8 cellular contexts compared by ENCODE assay signal in genomic region chr10:99431190-99431549, GRCh38. TPM values are rescaled to one million over a fixed set of nuclear protein-coding genes. Genes with fewer than 3 reads are reported as not detected.
DNase-seq lines count a peak whose midpoint lies in the region; ATAC-seq lines count a peak whose summit lies in the region.

No MANE protein-coding gene starts in this region.

- H3K36me3 ChIP-seq in GM23248 (ENCODE audit: low read depth) = no peaks in the 10 kb centered on the region
- peaks cover 3% of the 10 kb centered on the region; the same call in 1 of the 2 replicates for H3K36me3 ChIP-seq in SJCRH30

- H3K4me2 ChIP-seq in GM23248 (ENCODE audit: unreplicated experiment) = peak overlapping the region; percentile 99

- H3K27me3 ChIP-seq in GM23248 (replicated peaks; ENCODE audit: insufficient read depth) = no peaks in the 10 kb centered on the region
- no peaks in the 10 kb centered on the region for H3K27me3 ChIP-seq in SJCRH30

- H3K27ac ChIP-seq in GM23248 (peak overlapping the region; percentile 72), SJCRH30 (peak overlapping the region; percentile 77)

- peak overlapping the region; percentile 96 for H3K9ac ChIP-seq in GM23248

- peaks cover 32% of the 10 kb centered on the region for H3K4me1 Mint-ChIP-seq in stimulated activated memory B cell treated with anti-CD40 and anti-IgM and Interleukin-4, amounts not matched to agents 10 μg/mL and 1 μg/mL and 100 μg/mL, for 72 hours

- peaks cover 3% of the 10 kb centered on the region; the same call in 1 of the 2 replicates for H3K4me1 ChIP-seq in GM23248 (ENCODE audit: insufficient read depth)
- H3K4me1 ChIP-seq in SJCRH30 = peaks cover 3% of the 10 kb centered on the region; the same call in 1 of the 2 replicates

- H3K79me2 ChIP-seq in GM23248 (ENCODE audit: insufficient read depth) = peaks cover 62% of the 10 kb centered on the region

- no peak for ATAC-seq in stimulated activated memory B cell treated with anti-CD40 and anti-IgM and Interleukin-4, amounts not matched to agents 10 μg/mL and 1 μg/mL and 100 μg/mL, for 72 hours
- no peak for ATAC-seq in HG03442 (IDR thresholded peaks at IDR 0.05; ENCODE audit: unreplicated experiment)

- H3F3A ChIP-seq in GM23248 (ENCODE audit: insufficient read depth) = no peaks in the 10 kb centered on the region

- no peaks in the 10 kb centered on the region for H3K9me3 Mint-ChIP-seq in stimulated activated memory B cell treated with anti-CD40 and anti-IgM and Interleukin-4, amounts not matched to agents 10 μg/mL and 1 μg/mL and 100 μg/mL, for 72 hours

- in situ Hi-C loops in GM23248 (cut with MboI) = loop anchor here (10.0 kb wide), 2 partner anchors 184 to 284 kb away; no protein-coding TSS in a partner anchor

- H3K9me2 ChIP-seq in GM23248 (ENCODE audit: insufficient read depth) = no peaks in the 10 kb centered on the region

- no peaks in the 10 kb centered on the region for H3K36me3 Mint-ChIP-seq in stimulated activated memory B cell treated with anti-CD40 and anti-IgM and Interleukin-4, amounts not matched to agents 10 μg/mL and 1 μg/mL and 100 μg/mL, for 72 hours

- 0 to 2% methylated on average over 16 of the region's 16 CpGs for WGBS in GM23248 (ENCODE audit: low coverage in 1 of 2, low lambda C conversion rate in 2 of 2, missing lambda C conversion rate in 2 of 2), 2 experiments

- H3K27me3 Mint-ChIP-seq in stimulated activated memory B cell treated with anti-CD40 and anti-IgM and Interleukin-4, amounts not matched to agents 10 μg/mL and 1 μg/mL and 100 μg/mL, for 72 hours = no peaks in the 10 kb centered on the region

- no peaks in the 10 kb centered on the region for H4K20me1 ChIP-seq in GM23248 (ENCODE audit: insufficient read depth)

- H2AFZ ChIP-seq in GM23248 = peak overlapping the region; percentile 77

- H3K9me3 ChIP-seq in GM23248 (ENCODE audit: low read depth) (no peaks in the 10 kb centered on the region), SJCRH30 (replicated peaks) (no peaks in the 10 kb centered on the region)

- DNase-seq in CD1c-positive myeloid dendritic cell (ENCODE audit: extremely low spot score) (peak; percentile 76), GM23248 (peak; percentile 76), SJCRH30 (peak; percentile 47 to 56), dedifferentiated amniotic fluid mesenchymal stem cell (ENCODE audit: extremely low spot score) (peak; percentile 35), left kidney (ENCODE audit: low read depth, low spot score) (peak; percentile 62), GOT3 (lab: John Stamatoyannopoulos, UW) (no peak)

- H3K4me3 ChIP-seq in GM23248 (peak overlapping the region; percentile 100), SJCRH30 (peak overlapping the region; percentile 93)

- peak overlapping the region; percentile 95 for H3K4me3 Mint-ChIP-seq in stimulated activated memory B cell treated with anti-CD40 and anti-IgM and Interleukin-4, amounts not matched to agents 10 μg/mL and 1 μg/mL and 100 μg/mL, for 72 hours

- H3K27ac Mint-ChIP-seq in stimulated activated memory B cell treated with anti-CD40 and anti-IgM and Interleukin-4, amounts not matched to agents 10 μg/mL and 1 μg/mL and 100 μg/mL, for 72 hours = peak overlapping the region; percentile 82

RNA-seq across cellular contexts. Expression of gene GOT1, which starts 0.7 kb away (rescaled TPM):
- total RNA-seq in GM23248 (2014; rRNA removed; shearing (Covaris generic)) = 19.1 and 39.6 TPM in 2 replicates
- 62.7 and 63.7 TPM in 2 replicates for polyA plus RNA-seq in GM23248 (2016; fragmentation: Nextera tagmentation; extraction: Ambion mirVana)
- 45.5 and 48.1 TPM in 2 replicates for total RNA-seq in SJCRH30 (2014; rRNA removed; shearing (Covaris generic))
